Comparison of ENCODE assay signal across 8 cellular contexts in the genomic region with DNA sequence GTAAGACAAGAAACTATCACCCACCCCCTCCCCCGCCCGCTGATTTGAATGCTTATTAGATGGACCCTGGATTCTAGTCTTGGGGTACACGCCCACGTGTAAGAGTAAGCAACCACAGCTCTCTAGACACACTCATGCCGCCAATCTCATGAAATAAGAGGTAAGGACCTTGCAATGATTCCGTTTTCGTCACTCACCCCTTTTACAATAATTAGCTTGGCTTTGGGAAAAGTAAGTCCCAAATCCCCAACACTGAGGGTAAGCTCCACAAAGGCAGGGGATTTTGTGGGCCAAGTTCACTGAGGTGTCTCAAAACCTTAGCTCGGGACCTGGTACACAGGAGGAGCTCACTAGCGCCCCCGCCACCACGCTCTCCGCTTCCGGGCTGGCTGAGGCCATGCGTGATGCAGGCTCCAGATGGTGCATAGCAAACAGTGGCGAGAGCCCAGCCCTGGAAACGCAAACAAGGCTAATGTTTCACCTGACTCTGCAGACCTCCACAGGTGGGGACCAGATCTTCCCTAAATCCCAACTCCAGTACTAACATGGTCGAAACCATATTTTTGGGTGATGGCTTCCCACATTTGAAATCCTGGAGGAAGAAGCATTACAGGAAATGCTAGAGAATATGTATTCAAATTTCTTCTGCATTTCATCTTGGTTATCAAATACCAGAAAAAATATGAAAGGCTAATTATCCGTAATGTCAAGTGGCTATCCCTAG. TPM values are rescaled to one million over a fixed set of nuclear protein-coding genes. Genes with fewer than 3 reads are reported as not detected.
DNase-seq lines count a peak whose midpoint lies in the region; ATAC-seq and TF ChIP-seq lines count a peak whose summit lies in the region.

No MANE protein-coding gene starts in this region.

- H3K9me3 Mint-ChIP-seq in activated naive CD8-positive, alpha-beta T cell treated with anti-CD3 and anti-CD28 coated beads, Interleukin-2, amount 50 U/mL, for 24 hours, result no peaks in the 10 kb centered on the region
- no peaks in the 10 kb centered on the region for H3K9me3 Mint-ChIP-seq in progenitor cell of endocrine pancreas (ENCODE audit: low read depth)

- intact Hi-C loops in heart right ventricle (cut with DNase I), result no loop called here

- H3K27me3 ChIP-seq in heart right ventricle, result peaks cover 0 to 14% (median 6%) of the 10 kb centered on the region in 7 donors

- 4% methylated on average over 18 of the region's 18 CpGs for WGBS in heart right ventricle, 2 donors

- peak; percentile 21 for TF ChIP-seq CTCF in GM12801 (IDR thresholded peaks at IDR 0.05; ENCODE audit: extremely low read depth, insufficient read length)
- TF ChIP-seq CTCF in heart right ventricle (IDR thresholded peaks at IDR 0.05), result peak in 7 of 9 donors; percentile 27 to 71 (median 58)
- TF ChIP-seq CTCF in progenitor cell of endocrine pancreas (IDR thresholded peaks at IDR 0.05; ENCODE audit: unreplicated experiment), result peak; percentile 70

- peak overlapping the region; percentile 98 for H3K27ac Mint-ChIP-seq in activated naive CD8-positive, alpha-beta T cell treated with anti-CD3 and anti-CD28 coated beads, Interleukin-2, amount 50 U/mL, for 24 hours
- peak overlapping the region; percentile 96 for H3K27ac Mint-ChIP-seq in progenitor cell of endocrine pancreas

- peak; percentile 75 for ATAC-seq in HG02588 (IDR thresholded peaks at IDR 0.05; ENCODE audit: unreplicated experiment)
- ATAC-seq in activated naive CD8-positive, alpha-beta T cell treated with anti-CD3 and anti-CD28 coated beads, Interleukin-2, amount 50 U/mL, for 24 hours, result peak; percentile 80
- peak; percentile 85 to 97 (median 94) for ATAC-seq in heart right ventricle

- H3K9me3 ChIP-seq in heart right ventricle, result no peaks in the 10 kb centered on the region

- H3K27me3 Mint-ChIP-seq in activated naive CD8-positive, alpha-beta T cell treated with anti-CD3 and anti-CD28 coated beads, Interleukin-2, amount 50 U/mL, for 24 hours, result no peaks in the 10 kb centered on the region
- peaks cover 11% of the 10 kb centered on the region for H3K27me3 Mint-ChIP-seq in progenitor cell of endocrine pancreas

- H3K4me1 Mint-ChIP-seq in activated naive CD8-positive, alpha-beta T cell treated with anti-CD3 and anti-CD28 coated beads, Interleukin-2, amount 50 U/mL, for 24 hours, result peaks cover 75% of the 10 kb centered on the region
- H3K4me1 Mint-ChIP-seq in progenitor cell of endocrine pancreas (ENCODE audit: low read depth), result peaks cover 7% of the 10 kb centered on the region

- H3K27ac ChIP-seq in heart right ventricle, result peak overlapping the region in 3 of 10 donors; percentile 22 to 89 (median 56)

- peak overlapping the region; percentile 32 to 68 (median 58) for H3K4me3 ChIP-seq in heart right ventricle

- H3K4me3 Mint-ChIP-seq in activated naive CD8-positive, alpha-beta T cell treated with anti-CD3 and anti-CD28 coated beads, Interleukin-2, amount 50 U/mL, for 24 hours, result peak overlapping the region; percentile 86
- H3K4me3 Mint-ChIP-seq in progenitor cell of endocrine pancreas (ENCODE audit: low read depth), result peak overlapping the region; percentile 82

- DNase-seq in NCI-H1092 (lab: John Stamatoyannopoulos, UW) (peak; percentile 93), SKM-1 treated with dmso at 0.1 percent for 144 hours (lab: John Stamatoyannopoulos, UW; ENCODE audit: unreplicated experiment) (peak; percentile 66), heart right ventricle (peak; percentile 74 to 83), progenitor cell of endocrine pancreas (ENCODE audit: low spot score, unreplicated experiment) (peak; percentile 79), ureter (ENCODE audit: low spot score) (peak; percentile 85)
- DNase-seq in activated naive CD8-positive, alpha-beta T cell treated with anti-CD3 and anti-CD28 coated beads, Interleukin-2, amount 50 U/mL, for 24 hours, result peak; percentile 92

- peaks cover 0 to 38% (median 11%) of the 10 kb centered on the region in 9 donors for H3K4me1 ChIP-seq in heart right ventricle

- H3K36me3 ChIP-seq in heart right ventricle, result peaks cover 0 to 1% (median 0%) of the 10 kb centered on the region in 9 donors

- peaks cover 6% of the 10 kb centered on the region for H3K36me3 Mint-ChIP-seq in activated naive CD8-positive, alpha-beta T cell treated with anti-CD3 and anti-CD28 coated beads, Interleukin-2, amount 50 U/mL, for 24 hours (ENCODE audit: low read depth)
- no peaks in the 10 kb centered on the region for H3K36me3 Mint-ChIP-seq in progenitor cell of endocrine pancreas (ENCODE audit: insufficient read depth)

RNA-seq across cellular contexts. Expression of a gene that starts 4.1 kb away (rescaled TPM):
- total RNA-seq in heart right ventricle, result 1 to 10 TPM in 3 of 10 donors, under 1 TPM in 7; 0.39 to 9.4 (median 0.66) TPM
- under 1 TPM; 0.51 to 0.64 TPM for polyA plus RNA-seq in heart right ventricle
- 4.7 and 5.9 TPM in 2 replicates for total RNA-seq in progenitor cell of endocrine pancreas
- 4.9 TPM for total RNA-seq in ureter
